In the genomic region with DNA sequence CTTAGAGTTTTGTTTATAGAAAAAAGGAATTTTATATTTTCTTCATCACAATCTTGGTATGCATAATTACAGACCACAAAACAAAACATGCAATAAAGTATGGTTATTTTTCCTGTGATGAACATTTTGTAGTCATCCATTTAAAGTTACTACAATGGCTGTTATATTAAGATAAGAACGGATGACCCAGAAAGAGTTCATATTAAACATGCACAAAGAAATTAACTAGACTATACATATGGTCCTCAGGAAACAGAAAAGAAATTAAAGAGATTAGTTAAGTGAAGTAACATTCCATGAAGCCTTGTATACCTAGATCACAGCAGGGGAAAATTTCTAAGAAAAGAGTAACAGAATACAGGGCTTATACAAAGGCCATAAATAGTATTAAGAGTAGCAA, we compare ENCODE assay signal across 19 cellular contexts.
"Had no signal": no experiment of that assay in that cellular context is flagged by ENCODE, and none has a peak within 500 bp of the region (broad histone marks: within the 10 kb centered on the region; RNA-seq: fewer than 3 reads in every experiment).

No MANE protein-coding gene starts in this region.

- H3K4me1 Mint-ChIP-seq: nephron had no signal

- H3K9me3 ChIP-seq: heart right ventricle, pancreas, thoracic aorta, transverse colon had no signal

- FAIRE-seq: islet of Langerhans had no signal

- H3K9me3 Mint-ChIP-seq: naive B cell; nephron; stimulated activated naive CD8-positive, alpha-beta T cell treated with anti-CD3 and anti-CD28 coated beads, Interleukin-15, Interleukin-2, amounts not matched to agents 100 ng/mL and 50 ng/mL, for 24 hours had no signal

- H3K4me1 ChIP-seq: heart right ventricle, pancreas, transverse colon had no signal

- H3K4me3 ChIP-seq: dorsolateral prefrontal cortex, heart right ventricle, pancreas, smooth muscle cell, thoracic aorta, transverse colon had no signal

- H3K27me3 Mint-ChIP-seq: naive B cell; progenitor cell of endocrine pancreas; stimulated activated naive CD8-positive, alpha-beta T cell treated with anti-CD3 and anti-CD28 coated beads, Interleukin-15, Interleukin-2, amounts not matched to agents 100 ng/mL and 50 ng/mL, for 24 hours had no signal

- H3K4me3 Mint-ChIP-seq: naive B cell; nephron; stimulated activated naive CD8-positive, alpha-beta T cell treated with anti-CD3 and anti-CD28 coated beads, Interleukin-15, Interleukin-2, amounts not matched to agents 100 ng/mL and 50 ng/mL, for 24 hours had no signal

- H3K4me2 ChIP-seq: smooth muscle cell had no signal

- ATAC-seq: heart right ventricle, pancreas, right cardiac atrium had no signal

- H3K27ac Mint-ChIP-seq: nephron; progenitor cell of endocrine pancreas; stimulated activated naive CD8-positive, alpha-beta T cell treated with anti-CD3 and anti-CD28 coated beads, Interleukin-15, Interleukin-2, amounts not matched to agents 100 ng/mL and 50 ng/mL, for 24 hours had no signal

- H3K27ac ChIP-seq: dorsolateral prefrontal cortex, heart right ventricle, pancreas, thoracic aorta, transverse colon had no signal

- H3K27me3 ChIP-seq: dorsolateral prefrontal cortex, heart right ventricle, pancreas, transverse colon had no signal

- DNase-seq: cortex of kidney; dorsolateral prefrontal cortex; effector CD8-positive, alpha-beta T cell; heart right ventricle; hypothalamus; kidney glomerular epithelial cell; mesendoderm; naive B cell; occipital lobe; pancreas; right cardiac atrium; stimulated activated CD4-positive, alpha-beta T cell treated with anti-CD3 and anti-CD28 coated beads, Interleukin-2, amount 100 ng/mL, for 48 hours; transverse colon had no signal
